ENCODE assay signal across 16 cellular contexts in the genomic region with DNA sequence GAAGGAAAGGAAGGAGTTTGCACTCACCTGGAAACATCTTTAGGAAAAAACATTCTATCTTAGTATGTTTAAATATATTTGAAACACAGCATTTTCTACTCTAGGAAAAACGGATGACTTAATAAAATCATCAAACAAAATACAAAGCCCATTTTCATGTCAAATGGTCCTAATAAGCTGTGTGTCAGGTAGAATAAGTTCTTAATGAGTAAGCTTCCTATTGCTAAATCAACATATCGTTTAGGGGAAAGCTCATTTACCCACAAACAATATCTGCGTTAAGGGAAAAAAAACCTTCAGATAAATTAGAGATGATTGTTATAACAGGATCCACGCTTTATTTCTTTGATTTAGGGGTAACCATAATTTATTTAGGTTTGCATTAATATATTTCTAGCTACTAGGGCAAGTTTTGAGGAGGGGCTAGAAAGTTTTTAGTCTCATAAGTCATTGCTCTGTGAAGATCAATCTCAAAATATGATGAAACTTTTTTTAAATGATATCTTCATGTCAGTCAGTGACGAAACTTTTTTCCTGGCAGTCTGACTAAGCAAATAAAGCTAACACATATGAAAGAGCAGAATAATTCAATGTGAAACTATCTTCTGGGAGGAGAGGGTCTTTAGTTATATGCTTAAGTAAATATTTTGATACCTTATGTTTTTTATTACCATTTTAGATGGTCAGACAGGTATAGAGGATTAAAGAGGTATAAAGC.
A peak's percentile ranks its signal among the peaks of the same experiment; 100 is the strongest.
DNase-seq lines count a peak whose midpoint lies in the region; ATAC-seq and TF ChIP-seq lines count a peak whose summit lies in the region.
"Had no signal": no experiment of that assay in that cellular context is flagged by ENCODE, and none has a peak within 500 bp of the region (broad histone marks: within the 10 kb centered on the region; RNA-seq: fewer than 3 reads in every experiment).

No MANE protein-coding gene starts in this region.

- H3K4me1 ChIP-seq in right lobe of liver: peaks cover 0 to 8% (median 4%) of the 10 kb centered on the region in 4 donors

- WGBS in right lobe of liver (ENCODE audit: insufficient coverage, low coverage, low lambda C conversion rate, missing lambda C conversion rate): 36% methylated on average over 5 of the region's 5 CpGs

- H3K36me3 Mint-ChIP-seq in natural killer cell treated with Interleukin-12 subunit alpha and Interleukin-12 subunit beta and Interleukin-15 and Interleukin-18, amount 100 ng/mL, for 72 hours: no peaks in the 10 kb centered on the region
- H3K36me3 Mint-ChIP-seq in natural killer cell: no peaks in the 10 kb centered on the region
- H3K36me3 Mint-ChIP-seq: naive thymus-derived CD4-positive, alpha-beta T cell had no signal

- peaks cover 0 to 15% of the 10 kb centered on the region in 2 donors for H3K27me3 Mint-ChIP-seq in natural killer cell treated with Interleukin-12 subunit alpha and Interleukin-12 subunit beta and Interleukin-15 and Interleukin-18, amount 100 ng/mL, for 72 hours
- peaks cover 8 to 37% of the 10 kb centered on the region in 2 donors for H3K27me3 Mint-ChIP-seq in natural killer cell (ENCODE audit: low read depth in 2 of 2)

- in situ Hi-C loops in brain microvascular endothelial cell (cut with HindIII; ENCODE audit: low pct_ligation_motif_present, low sequenced_read_pairs): no loop called here

- no peak overlapping the region for H3K4me3 ChIP-seq in brain microvascular endothelial cell (ENCODE audit: low read depth, low read length)
- no peak overlapping the region for H3K4me3 ChIP-seq in right lobe of liver
- H3K4me3 ChIP-seq: SJCRH30, testis had no signal

- H3K27me3 ChIP-seq in brain microvascular endothelial cell (replicated peaks) (no peaks in the 10 kb centered on the region), right lobe of liver (no peaks in the 10 kb centered on the region)
- H3K27me3 ChIP-seq: SJCRH30, testis had no signal

- peak overlapping the region; percentile 43 for H3K4me3 Mint-ChIP-seq in natural killer cell treated with Interleukin-12 subunit alpha and Interleukin-12 subunit beta and Interleukin-15 and Interleukin-18, amount 100 ng/mL, for 72 hours
- no peak overlapping the region for H3K4me3 Mint-ChIP-seq in natural killer cell
- H3K4me3 Mint-ChIP-seq: naive thymus-derived CD4-positive, alpha-beta T cell had no signal

- H3K4me1 Mint-ChIP-seq in natural killer cell treated with Interleukin-12 subunit alpha and Interleukin-12 subunit beta and Interleukin-15 and Interleukin-18, amount 100 ng/mL, for 72 hours (ENCODE audit: low read depth in 2 of 2): peaks cover 7 to 23% of the 10 kb centered on the region in 2 donors
- H3K4me1 Mint-ChIP-seq in natural killer cell: peaks cover 19 to 20% of the 10 kb centered on the region in 2 donors

- H3K27ac ChIP-seq in brain microvascular endothelial cell (peak overlapping the region; percentile 100), right lobe of liver (no peak overlapping the region)
- H3K27ac ChIP-seq: SJCRH30, testis had no signal

- no peaks in the 10 kb centered on the region for H3K9me3 Mint-ChIP-seq in natural killer cell treated with Interleukin-12 subunit alpha and Interleukin-12 subunit beta and Interleukin-15 and Interleukin-18, amount 100 ng/mL, for 72 hours
- no peaks in the 10 kb centered on the region for H3K9me3 Mint-ChIP-seq in natural killer cell
- H3K9me3 Mint-ChIP-seq: naive thymus-derived CD4-positive, alpha-beta T cell had no signal

- H3K9me3 ChIP-seq in right lobe of liver: no peaks in the 10 kb centered on the region
- H3K9me3 ChIP-seq: SJCRH30, testis had no signal

- DNase-seq in natural killer cell treated with Interleukin-12 subunit alpha and Interleukin-12 subunit beta and Interleukin-15 and Interleukin-18, amount 100 ng/mL, for 72 hours (ENCODE audit: low spot score): no peak
- DNase-seq in natural killer cell: no peak
- DNase-seq in brain microvascular endothelial cell: no peak
- no peak for DNase-seq in right lobe of liver
- no peak for DNase-seq in amniotic stem cell (lab: John Stamatoyannopoulos, UW)
- DNase-seq in SHP77 (lab: John Stamatoyannopoulos, UW): no peak
- no peak for DNase-seq in NCI-H510A (lab: John Stamatoyannopoulos, UW)
- DNase-seq: activated T-cell treated with anti-CD3 and anti-CD28 coated beads, Interleukin-2, amount 50 U/mL, for 48 hours; hippocampal formation; naive thymus-derived CD4-positive, alpha-beta T cell; NCI-H2107; NCI-H82; SJCRH30; stimulated activated CD4-positive, alpha-beta T cell treated with anti-CD3 and anti-CD28 coated beads, Interleukin-2, amount 100 ng/mL, for 24 hours; testis had no signal

- H3K36me3 ChIP-seq in brain microvascular endothelial cell (replicated peaks): no peaks in the 10 kb centered on the region
- H3K36me3 ChIP-seq in right lobe of liver: no peaks in the 10 kb centered on the region
- H3K36me3 ChIP-seq: SJCRH30 had no signal

- peak overlapping the region in 1 of 2 donors; percentile 65 for H3K27ac Mint-ChIP-seq in natural killer cell treated with Interleukin-12 subunit alpha and Interleukin-12 subunit beta and Interleukin-15 and Interleukin-18, amount 100 ng/mL, for 72 hours
- H3K27ac Mint-ChIP-seq in natural killer cell: no peak overlapping the region
- H3K27ac Mint-ChIP-seq: naive thymus-derived CD4-positive, alpha-beta T cell had no signal

- ATAC-seq in natural killer cell treated with Interleukin-12 subunit alpha and Interleukin-12 subunit beta and Interleukin-15 and Interleukin-18, amount 100 ng/mL, for 72 hours: no peak
- ATAC-seq in natural killer cell (no peak), right lobe of liver (peak in 3 of 4 donors; percentile 26 to 35 (median 32)), GM19463 (IDR thresholded peaks at IDR 0.05; ENCODE audit: unreplicated experiment) (no peak)
- ATAC-seq: naive thymus-derived CD4-positive, alpha-beta T cell had no signal

- intact Hi-C loops in natural killer cell (cut with micrococcal nuclease): no loop called here
- intact Hi-C loops in right lobe of liver (cut with DNase I): no loop called here

- no peak for TF ChIP-seq CTCF in natural killer cell (IDR thresholded peaks at IDR 0.05)
- TF ChIP-seq CTCF in brain microvascular endothelial cell (IDR thresholded peaks at IDR 0.05; ENCODE audit: low read depth, low read length, missing control alignments): no peak
- TF ChIP-seq CTCF in right lobe of liver (IDR thresholded peaks at IDR 0.05): no peak

- TF ChIP-seq POLR2A in right lobe of liver (IDR thresholded peaks at IDR 0.05): no peak

Comparison
In these comparisons a context has a peak if more than half of its experiments do, and no peak if none do; other contexts are left out.
1. ATAC-seq: peak in right lobe of liver (3 of 4); none in natural killer cell treated with Interleukin-12 subunit alpha and Interleukin-12 subunit beta and Interleukin-15 and Interleukin-18, amount 100 ng/mL, for 72 hours (0 of 2), natural killer cell (0 of 3) and GM19463 (single experiment).